Comparison of ENCODE assay signal across 18 cellular contexts in genomic region chr3:114743746-114744145, GRCh38.
"Had no signal": no experiment of that assay in that cellular context is flagged by ENCODE, and none has a peak within 500 bp of the region (broad histone marks: within the 10 kb centered on the region; RNA-seq: fewer than 3 reads in every experiment).

No MANE protein-coding gene starts in this region.

- H3K4me3 Mint-ChIP-seq: dendritic cell treated with granulocyte-macrophage colony-stimulating factor and Interleukin-4, amounts not matched to agents 40 ng/mL and 50 ng/mL, for 4 days; nephron progenitor cell had no signal

- H3K27ac ChIP-seq: foreskin keratinocyte, parathyroid adenoma, prostate gland, stomach had no signal

- DNase-seq: cerebellar nuclear complex; effector memory CD8-positive, alpha-beta T cell; erythroblast; foreskin keratinocyte; kidney glomerular epithelial cell; mucosa of descending colon; nephron progenitor cell; retina; right lobe of liver; stimulated activated CD4-positive, alpha-beta T cell treated with anti-CD3 and anti-CD28 coated beads, Interleukin-2, amount 100 ng/mL, for 24 hours; stimulated activated CD4-positive, alpha-beta T cell treated with anti-CD3 and anti-CD28 coated beads, Interleukin-4, amount 100 ng/mL, for 4 hours; stimulated activated naive CD4-positive, alpha-beta T cell; stomach; substantia nigra; trophoblast cell had no signal

- ATAC-seq: effector memory CD8-positive, alpha-beta T cell; foreskin keratinocyte; mucosa of descending colon; right lobe of liver had no signal

- H3K27me3 ChIP-seq: foreskin keratinocyte, right lobe of liver, stomach had no signal

- H3K4me1 ChIP-seq: parathyroid adenoma, prostate gland had no signal

- H3K27ac Mint-ChIP-seq: dendritic cell treated with granulocyte-macrophage colony-stimulating factor and Interleukin-4, amounts not matched to agents 40 ng/mL and 50 ng/mL, for 4 days; nephron progenitor cell had no signal

- H3K79me2 ChIP-seq: parathyroid adenoma had no signal

- H3K9me3 Mint-ChIP-seq: dendritic cell treated with granulocyte-macrophage colony-stimulating factor and Interleukin-4, amounts not matched to agents 40 ng/mL and 50 ng/mL, for 4 days; effector memory CD8-positive, alpha-beta T cell; nephron progenitor cell had no signal

- H3K9ac ChIP-seq: parathyroid adenoma had no signal

- H3K36me3 ChIP-seq: prostate gland, right lobe of liver, stomach had no signal

- H3K4me3 ChIP-seq: mucosa of descending colon, prostate gland, stomach had no signal

- H3K27me3 Mint-ChIP-seq: dendritic cell treated with granulocyte-macrophage colony-stimulating factor and Interleukin-4, amounts not matched to agents 40 ng/mL and 50 ng/mL, for 4 days; effector memory CD8-positive, alpha-beta T cell had no signal
